15 cellular contexts compared by ENCODE assay signal in genomic region chr15:66833372-66833771, GRCh38.
DNase-seq lines count a peak whose midpoint lies in the region; ATAC-seq and TF ChIP-seq lines count a peak whose summit lies in the region.
"Had no signal": no experiment of that assay in that cellular context is flagged by ENCODE, and none has a peak within 500 bp of the region (broad histone marks: within the 10 kb centered on the region; RNA-seq: fewer than 3 reads in every experiment).

No MANE protein-coding gene starts in this region.

- TF ChIP-seq POLR2A in spleen (IDR thresholded peaks at IDR 0.05) = no peak

- peaks cover 32% of the 10 kb centered on the region for H3K4me1 ChIP-seq in PC-3 (ENCODE audit: insufficient read depth, low read length)
- peaks cover 0 to 40% (median 16%) of the 10 kb centered on the region in 6 donors for H3K4me1 ChIP-seq in spleen
- H3K4me1 ChIP-seq: parathyroid adenoma, tibial nerve had no signal

- H3K27me3 Mint-ChIP-seq in HFFc6 (ENCODE audit: insufficient read depth) = no peaks in the 10 kb centered on the region
- H3K27me3 Mint-ChIP-seq: activated naive CD8-positive, alpha-beta T cell treated with anti-CD3 and anti-CD28 coated beads for 36 hours had no signal

- H3K4me3 Mint-ChIP-seq in HFFc6 = no peak overlapping the region
- H3K4me3 Mint-ChIP-seq: activated CD4-positive, alpha-beta T cell treated with anti-CD3 and anti-CD28 coated beads, Interleukin-2, amount 10 ng/mL, durations not matched to agents 24 days and 14 days; activated naive CD8-positive, alpha-beta T cell treated with anti-CD3 and anti-CD28 coated beads for 36 hours; activated T-cell treated with anti-CD3 and anti-CD28 coated beads, Interleukin-2, amount 50 U/mL, for 4 hours had no signal

- no peaks in the 10 kb centered on the region for H3K9me2 ChIP-seq in PC-3 (replicated peaks; ENCODE audit: low read length)

- POLR2A ChIA-PET in PC-3 (lab: Charles Lee; ENCODE audit: unreplicated experiment) = no interaction called here

- CTCF ChIA-PET in PC-3 (lab: Charles Lee) = no interaction called here

- H3K27me3 ChIP-seq in PC-3 (ENCODE audit: low read length) (no peaks in the 10 kb centered on the region), spleen (replicated peaks in 1 of 7) (no peaks in the 10 kb centered on the region)
- H3K27me3 ChIP-seq: SJCRH30, tibial nerve had no signal

- H3K9me3 Mint-ChIP-seq in HFFc6 = no peaks in the 10 kb centered on the region
- H3K9me3 Mint-ChIP-seq: activated CD4-positive, alpha-beta T cell treated with anti-CD3 and anti-CD28 coated beads, Interleukin-2, amount 10 ng/mL, durations not matched to agents 24 days and 14 days; activated naive CD8-positive, alpha-beta T cell treated with anti-CD3 and anti-CD28 coated beads for 36 hours; activated T-cell treated with anti-CD3 and anti-CD28 coated beads, Interleukin-2, amount 50 U/mL, for 4 hours had no signal

- DNase-seq in HFFc6 (no peak), PC-3 (no peak), spleen (peak; percentile 79), NCI-H2227 treated with DMSO at 0.1 percent for 48 hours (lab: John Stamatoyannopoulos, UW) (no peak), NCI-H82 treated with DMSO at 0.1 percent for 48 hours (lab: John Stamatoyannopoulos, UW; ENCODE audit: unreplicated experiment) (no peak)
- DNase-seq: activated CD4-positive, alpha-beta T cell treated with anti-CD3 and anti-CD28 coated beads, Interleukin-2, amount 10 ng/mL, durations not matched to agents 24 days and 14 days; activated naive CD8-positive, alpha-beta T cell treated with anti-CD3 and anti-CD28 coated beads for 36 hours; activated T-cell treated with anti-CD3 and anti-CD28 coated beads, Interleukin-2, amount 50 U/mL, for 4 hours; DMS79; SJCRH30; small intestine had no signal

- H3K4me3 ChIP-seq in PC-3 (ENCODE audit: low read length) (no peak overlapping the region), spleen (no peak overlapping the region)
- H3K4me3 ChIP-seq: SJCRH30, tibial nerve had no signal

- TF ChIP-seq CTCF in HFFc6 (IDR thresholded peaks at IDR 0.05) = no peak
- TF ChIP-seq CTCF in PC-3 (conservative IDR thresholded peaks at IDR 0.05; ENCODE audit: low read depth, low read length) = no peak
- TF ChIP-seq CTCF in spleen (IDR thresholded peaks at IDR 0.05 in 8 of 11, conservative IDR thresholded peaks at IDR 0.05 in 3 of 11) = no peak

- no peaks in the 10 kb centered on the region; the same call in 1 of the 2 replicates for H3K36me3 Mint-ChIP-seq in HFFc6 (ENCODE audit: low read depth)
- H3K36me3 Mint-ChIP-seq: activated naive CD8-positive, alpha-beta T cell treated with anti-CD3 and anti-CD28 coated beads for 36 hours had no signal

- H3F3A ChIP-seq in PC-3 (ENCODE audit: low read length, unreplicated experiment) = no peaks in the 10 kb centered on the region

- peaks cover 51% of the 10 kb centered on the region for H3K4me1 Mint-ChIP-seq in HFFc6 (ENCODE audit: low read depth)
- H3K4me1 Mint-ChIP-seq: activated CD4-positive, alpha-beta T cell treated with anti-CD3 and anti-CD28 coated beads, Interleukin-2, amount 10 ng/mL, durations not matched to agents 24 days and 14 days; activated naive CD8-positive, alpha-beta T cell treated with anti-CD3 and anti-CD28 coated beads for 36 hours had no signal

- no peaks in the 10 kb centered on the region for H3K36me3 ChIP-seq in PC-3 (ENCODE audit: low read depth, low read length)
- no peaks in the 10 kb centered on the region for H3K36me3 ChIP-seq in spleen
- H3K36me3 ChIP-seq: SJCRH30, tibial nerve had no signal

- H4K20me1 ChIP-seq in PC-3 (ENCODE audit: low read length) = no peaks in the 10 kb centered on the region

- no peaks in the 10 kb centered on the region for H3K79me2 ChIP-seq in PC-3 (ENCODE audit: low read length)
- H3K79me2 ChIP-seq: parathyroid adenoma had no signal

- H2AFZ ChIP-seq in PC-3 (ENCODE audit: low read length) = 0 out of 2 replicates have a peak overlapping the region, but pooled peaks have one; percentile 38
- H2AFZ ChIP-seq: parathyroid adenoma had no signal

- intact Hi-C loops in PC-3 (cut with micrococcal nuclease) = no loop called here
- intact Hi-C loops in spleen (cut with DNase I; ENCODE audit: low total_unique reads) = no loop called here

- H3K27ac ChIP-seq in PC-3 (ENCODE audit: low read length) = 0 out of 2 replicates have a peak overlapping the region, but pooled peaks have one; percentile 8
- H3K27ac ChIP-seq in spleen = peak overlapping the region in 3 of 8 donors; percentile 9 to 23 (median 11)
- H3K27ac ChIP-seq: parathyroid adenoma, SJCRH30, tibial nerve had no signal

- no TSS peak for BruUV-seq in PC-3 (replicated peaks; lab: Mats Ljungman, UMichigan)

- peak overlapping the region; percentile 75 for H3K27ac Mint-ChIP-seq in HFFc6
- H3K27ac Mint-ChIP-seq: activated CD4-positive, alpha-beta T cell treated with anti-CD3 and anti-CD28 coated beads, Interleukin-2, amount 10 ng/mL, durations not matched to agents 24 days and 14 days; activated naive CD8-positive, alpha-beta T cell treated with anti-CD3 and anti-CD28 coated beads for 36 hours had no signal

- ATAC-seq in PC-3 (no peak), esophagus mucosa (peak; percentile 72), GM19397 (IDR thresholded peaks at IDR 0.05; ENCODE audit: unreplicated experiment) (no peak)
- ATAC-seq: activated T-cell treated with anti-CD3 and anti-CD28 coated beads, Interleukin-2, amount 50 U/mL, for 4 hours had no signal

- no peak overlapping the region for H3K9ac ChIP-seq in PC-3 (ENCODE audit: low read length)
- H3K9ac ChIP-seq: parathyroid adenoma had no signal

- WGBS in spleen, 5 donors = 60 to 72% (median 69%) methylated on average over 8 of the region's 8 CpGs

- no peak overlapping the region for H3K4me2 ChIP-seq in PC-3 (ENCODE audit: low read length)

- H3K9me3 ChIP-seq in PC-3 (ENCODE audit: low read length) (no peaks in the 10 kb centered on the region), spleen (peaks cover 0 to 8% (median 0%) of the 10 kb centered on the region in 8 donors)
- H3K9me3 ChIP-seq: SJCRH30, tibial nerve had no signal
